2 cellular contexts compared by ENCODE assay signal in the genomic region with DNA sequence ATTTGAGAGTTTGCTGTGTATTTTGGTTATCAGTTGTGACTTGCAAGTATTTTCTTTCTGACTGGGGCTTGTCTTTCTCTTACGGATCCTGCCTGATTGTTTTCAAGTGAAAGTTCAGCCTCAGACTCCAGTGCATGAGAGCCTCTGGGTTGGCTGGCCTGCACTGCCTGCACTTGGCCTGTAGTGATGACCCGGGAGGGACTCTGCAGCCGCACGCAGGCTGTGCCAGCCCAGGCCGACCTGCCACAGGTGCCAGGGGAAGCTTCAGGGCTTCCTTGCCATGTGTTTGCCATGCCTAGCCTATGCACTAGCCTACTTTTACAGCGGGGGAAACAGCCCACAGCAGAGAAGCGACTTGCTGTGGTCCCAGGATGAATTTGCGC.
TF ChIP-seq lines count a peak whose summit lies in the region.

No MANE protein-coding gene starts in this region.

TF ChIP-seq in WTC11, 78 proteins besides CTCF, POLR2A, EP300 and RAD21 (continued from another document):
- TF ChIP-seq PRDM15 (CRISPR knock-in tag; IDR thresholded peaks at IDR 0.05) (no peak), FOXJ3 (CRISPR knock-in tag; IDR thresholded peaks at IDR 0.05; ENCODE audit: borderline replicate concordance) (no peak), ZNF232 (CRISPR knock-in tag; IDR thresholded peaks at IDR 0.05) (no peak), GRHL2 (CRISPR knock-in tag; IDR thresholded peaks at IDR 0.05; ENCODE audit: insufficient replicate concordance, severe bottlenecking) (no peak), SMAD3 (CRISPR knock-in tag; IDR thresholded peaks at IDR 0.05; ENCODE audit: borderline replicate concordance) (no peak), PRRX2 (CRISPR knock-in tag; IDR thresholded peaks at IDR 0.05) (no peak), MXD4 (CRISPR knock-in tag; IDR thresholded peaks at IDR 0.05; ENCODE audit: borderline replicate concordance) (no peak), CBFB (CRISPR knock-in tag; IDR thresholded peaks at IDR 0.05; ENCODE audit: low read depth) (no peak), ZNF138 (CRISPR knock-in tag; conservative IDR thresholded peaks at IDR 0.05) (no peak), TP53 (CRISPR knock-in tag; IDR thresholded peaks at IDR 0.05) (no peak), ATF1 (CRISPR knock-in tag; IDR thresholded peaks at IDR 0.05) (no peak), HMGA2 (CRISPR knock-in tag; IDR thresholded peaks at IDR 0.05) (no peak), SOX15 (CRISPR knock-in tag; IDR thresholded peaks at IDR 0.05) (no peak), MLX (CRISPR knock-in tag; IDR thresholded peaks at IDR 0.05) (no peak), TCF7 (CRISPR knock-in tag; IDR thresholded peaks at IDR 0.05; ENCODE audit: low read depth) (no peak)
- TF ChIP-seq, protein P1, sequence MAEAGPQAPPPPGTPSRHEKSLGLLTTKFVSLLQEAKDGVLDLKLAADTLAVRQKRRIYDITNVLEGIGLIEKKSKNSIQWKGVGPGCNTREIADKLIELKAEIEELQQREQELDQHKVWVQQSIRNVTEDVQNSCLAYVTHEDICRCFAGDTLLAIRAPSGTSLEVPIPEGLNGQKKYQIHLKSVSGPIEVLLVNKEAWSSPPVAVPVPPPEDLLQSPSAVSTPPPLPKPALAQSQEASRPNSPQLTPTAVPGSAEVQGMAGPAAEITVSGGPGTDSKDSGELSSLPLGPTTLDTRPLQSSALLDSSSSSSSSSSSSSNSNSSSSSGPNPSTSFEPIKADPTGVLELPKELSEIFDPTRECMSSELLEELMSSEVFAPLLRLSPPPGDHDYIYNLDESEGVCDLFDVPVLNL (CRISPR knock-in tag; IDR thresholded peaks at IDR 0.05; ENCODE audit: borderline replicate concordance, low read depth) = no peak
- TF ChIP-seq, protein P2, sequence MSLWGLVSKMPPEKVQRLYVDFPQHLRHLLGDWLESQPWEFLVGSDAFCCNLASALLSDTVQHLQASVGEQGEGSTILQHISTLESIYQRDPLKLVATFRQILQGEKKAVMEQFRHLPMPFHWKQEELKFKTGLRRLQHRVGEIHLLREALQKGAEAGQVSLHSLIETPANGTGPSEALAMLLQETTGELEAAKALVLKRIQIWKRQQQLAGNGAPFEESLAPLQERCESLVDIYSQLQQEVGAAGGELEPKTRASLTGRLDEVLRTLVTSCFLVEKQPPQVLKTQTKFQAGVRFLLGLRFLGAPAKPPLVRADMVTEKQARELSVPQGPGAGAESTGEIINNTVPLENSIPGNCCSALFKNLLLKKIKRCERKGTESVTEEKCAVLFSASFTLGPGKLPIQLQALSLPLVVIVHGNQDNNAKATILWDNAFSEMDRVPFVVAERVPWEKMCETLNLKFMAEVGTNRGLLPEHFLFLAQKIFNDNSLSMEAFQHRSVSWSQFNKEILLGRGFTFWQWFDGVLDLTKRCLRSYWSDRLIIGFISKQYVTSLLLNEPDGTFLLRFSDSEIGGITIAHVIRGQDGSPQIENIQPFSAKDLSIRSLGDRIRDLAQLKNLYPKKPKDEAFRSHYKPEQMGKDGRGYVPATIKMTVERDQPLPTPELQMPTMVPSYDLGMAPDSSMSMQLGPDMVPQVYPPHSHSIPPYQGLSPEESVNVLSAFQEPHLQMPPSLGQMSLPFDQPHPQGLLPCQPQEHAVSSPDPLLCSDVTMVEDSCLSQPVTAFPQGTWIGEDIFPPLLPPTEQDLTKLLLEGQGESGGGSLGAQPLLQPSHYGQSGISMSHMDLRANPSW (CRISPR knock-in tag; conservative IDR thresholded peaks at IDR 0.05; ENCODE audit: low read depth) = no peak

TF ChIP-seq in HepG2, 621 proteins besides CTCF, POLR2A, EP300 and RAD21 (continued from another document):
- TF ChIP-seq GLMP (CRISPR knock-in tag; IDR thresholded peaks at IDR 0.05; ENCODE audit: borderline replicate concordance) (no peak), HOXA3 (CRISPR knock-in tag; IDR thresholded peaks at IDR 0.05) (no peak), NPAS2 (CRISPR knock-in tag; IDR thresholded peaks at IDR 0.05; ENCODE audit: borderline replicate concordance) (no peak), ZSCAN29 (CRISPR knock-in tag; conservative IDR thresholded peaks at IDR 0.05) (no peak), HNRNPUL1 (IDR thresholded peaks at IDR 0.05; ENCODE audit: low read depth, low read length) (no peak), ZNF251 (CRISPR knock-in tag; IDR thresholded peaks at IDR 0.05) (no peak), AGO1 (IDR thresholded peaks at IDR 0.05; ENCODE audit: low read depth, low read length, poor library complexity, severe bottlenecking) (no peak)
